ENCODE assay signal across 16 cellular contexts in the genomic region with DNA sequence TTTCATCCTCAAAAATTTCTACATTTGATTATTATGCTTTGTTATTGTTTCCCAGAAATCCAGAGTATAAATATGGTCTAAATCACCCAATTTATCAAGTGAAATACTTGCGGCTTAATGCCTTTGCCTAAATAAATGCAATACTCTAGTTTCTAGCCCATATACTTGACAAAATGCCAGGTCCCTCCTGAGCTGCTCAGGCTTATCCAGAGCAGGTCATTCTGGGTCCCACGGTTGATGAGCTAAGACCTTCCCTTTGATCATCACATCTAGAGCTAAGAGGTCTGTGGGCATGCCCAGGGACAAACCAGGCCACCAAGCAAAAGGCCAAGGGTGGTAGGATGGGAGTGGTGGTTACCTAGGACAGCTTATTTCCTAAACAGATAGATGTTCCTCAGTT.
DNase-seq lines count a peak whose midpoint lies in the region; ATAC-seq, FAIRE-seq and TF ChIP-seq lines count a peak whose summit lies in the region.
"Had no signal": no experiment of that assay in that cellular context is flagged by ENCODE, and none has a peak within 500 bp of the region (broad histone marks: within the 10 kb centered on the region; RNA-seq: fewer than 3 reads in every experiment).

No MANE protein-coding gene starts in this region.

- no peak overlapping the region for H3K9ac ChIP-seq in H1 (replicated peaks in 1 of 4; ENCODE audit: extremely low read depth in 1 of 4, low read depth in 3 of 4, low read length in 3 of 4)

- TF ChIP-seq POLR2A in H1 (IDR thresholded peaks at IDR 0.05; ENCODE audit: control extremely low read depth in 1 of 2, low read depth in 2 of 2, low read length in 2 of 2) (no peak), heart left ventricle (IDR thresholded peaks at IDR 0.05) (no peak)

- no peak overlapping the region for H4K91ac ChIP-seq in H1 (replicated peaks; ENCODE audit: insufficient read length, low read length)

- no peaks in the 10 kb centered on the region for H3K36me3 ChIP-seq in H1 (ENCODE audit: control insufficient read depth in 2 of 4, insufficient read depth in 4 of 4, low read length in 3 of 4)
- H3K36me3 ChIP-seq in heart left ventricle = no peaks in the 10 kb centered on the region

- H3K23me2 ChIP-seq in H1 (ENCODE audit: low read depth, low read length) = no peaks in the 10 kb centered on the region

- H3K27me3 ChIP-seq in H1 (replicated peaks in 1 of 4; ENCODE audit: control insufficient read depth in 3 of 4, extremely low read depth in 1 of 4, insufficient read depth in 3 of 4, low read length in 3 of 4) = no peaks in the 10 kb centered on the region
- H3K27me3 ChIP-seq in heart left ventricle = no peaks in the 10 kb centered on the region

- no peak overlapping the region for H3K23ac ChIP-seq in H1 (ENCODE audit: insufficient read length)

- 0 out of 2 replicates have a peak overlapping the region, but pooled peaks have one; percentile 18 for H2BK15ac ChIP-seq in H1 (ENCODE audit: low read length)

- no peaks in the 10 kb centered on the region for H3K79me2 ChIP-seq in H1 (ENCODE audit: control insufficient read depth in 1 of 2, insufficient read depth in 2 of 2, low read length in 2 of 2)

- H2AFZ ChIP-seq in H1 (ENCODE audit: low read length) = no peak overlapping the region

- no peak for DNase-seq in activated naive CD8-positive, alpha-beta T cell treated with anti-CD3 and anti-CD28 coated beads for 36 hours
- DNase-seq in H1 (ENCODE audit: low read depth in 1 of 2, low spot score in 2 of 2) (no peak), sciatic nerve (ENCODE audit: low spot score) (no peak), heart left ventricle (no peak), GF-D8 (lab: John Stamatoyannopoulos, UW) (no peak)
- DNase-seq: CD8-positive, alpha-beta T cell; DND-41; GDM1; GOT3; KBM-7; NCI-H1092; NCI-H1694; NCI-H69; PC-3 had no signal

- no peak overlapping the region for H3K18ac ChIP-seq in H1 (ENCODE audit: extremely low read depth, low read length)

- CTCF ChIA-PET in H1 (lab: Charles Lee; ENCODE audit: partially characterized antibody) = interaction anchor here (2.4 to 5.0 kb wide), 2 partner anchors 11 to 14 kb away, joined by 11 to 27 read pairs; no protein-coding TSS in a partner anchor

- H3K4me1 Mint-ChIP-seq in activated naive CD8-positive, alpha-beta T cell (ENCODE audit: low read depth) = peaks cover 19% of the 10 kb centered on the region
- peaks cover 18% of the 10 kb centered on the region for H3K4me1 Mint-ChIP-seq in activated naive CD8-positive, alpha-beta T cell treated with anti-CD3 and anti-CD28 coated beads for 36 hours

- TF ChIP-seq RAD21 in H1 (IDR thresholded peaks at IDR 0.05 in 1 of 2, conservative IDR thresholded peaks at IDR 0.05 in 1 of 2; ENCODE audit: low read depth in 2 of 2, low read length in 2 of 2) = no peak

- WGBS in H1 (ENCODE audit: extremely low coverage in 1 of 2, insufficient coverage in 1 of 2, insufficient read length in 1 of 2, insufficient replicate concordance in 2 of 2, low coverage in 1 of 2, low lambda C conversion rate in 2 of 2, missing lambda C conversion rate in 1 of 2), 2 experiments = 92% methylated on average over 2 of the region's 2 CpGs; no CpG with 5 or more reads in 1 of the 2 experiments
- 59 to 74% (median 72%) methylated on average over 2 of the region's 2 CpGs for WGBS in heart left ventricle, 4 donors

- H3K9me3 Mint-ChIP-seq in activated naive CD8-positive, alpha-beta T cell (ENCODE audit: low read depth) = peaks cover 16% of the 10 kb centered on the region
- H3K9me3 Mint-ChIP-seq in activated naive CD8-positive, alpha-beta T cell treated with anti-CD3 and anti-CD28 coated beads for 36 hours = peaks cover 52% of the 10 kb centered on the region

- no peak overlapping the region for H2BK12ac ChIP-seq in H1 (ENCODE audit: low read depth, low read length)

- no peaks in the 10 kb centered on the region for H4K20me1 ChIP-seq in H1 (replicated peaks in 1 of 2; ENCODE audit: control insufficient read depth in 1 of 2, insufficient read depth in 2 of 2, low read length in 2 of 2)

- H3K36me3 Mint-ChIP-seq in activated naive CD8-positive, alpha-beta T cell = peaks cover 4% of the 10 kb centered on the region
- H3K36me3 Mint-ChIP-seq in activated naive CD8-positive, alpha-beta T cell treated with anti-CD3 and anti-CD28 coated beads for 36 hours = peaks cover 15% of the 10 kb centered on the region
- H3K36me3 Mint-ChIP-seq: CD8-positive, alpha-beta T cell had no signal

- H3K4me1 ChIP-seq in H1 (replicated peaks in 1 of 4; ENCODE audit: control insufficient read depth in 3 of 4, insufficient read depth in 4 of 4, low read length in 3 of 4) (no peaks in the 10 kb centered on the region), heart left ventricle (peaks cover 0 to 2% (median 0%) of the 10 kb centered on the region in 12 donors)

- TF ChIP-seq EP300 in H1 (IDR thresholded peaks at IDR 0.05; ENCODE audit: borderline replicate concordance in 1 of 2, low read depth in 2 of 2, low read length in 2 of 2) = no peak

- intact Hi-C loops in sciatic nerve (cut with DNase I) = no loop called here
- intact Hi-C loops in heart left ventricle (cut with DNase I) = no loop called here

- no peak for TF ChIP-seq CTCF in H1 (IDR thresholded peaks at IDR 0.05; ENCODE audit: control extremely low read depth in 1 of 3, insufficient read depth in 1 of 3, low read depth in 1 of 3, low read length in 3 of 3)
- TF ChIP-seq CTCF in heart left ventricle (IDR thresholded peaks at IDR 0.05) = no peak

- no peaks in the 10 kb centered on the region for H3K79me1 ChIP-seq in H1 (ENCODE audit: low read depth, low read length)

- H2BK120ac ChIP-seq in H1 (replicated peaks; ENCODE audit: low read depth, low read length) = no peak overlapping the region

- H3K27ac ChIP-seq in H1 (ENCODE audit: low read depth, low read length) (no peak overlapping the region), heart left ventricle (no peak overlapping the region)

- no peak overlapping the region for H3K56ac ChIP-seq in H1 (replicated peaks; ENCODE audit: insufficient read length, low read depth, low read length)

- H3K4ac ChIP-seq in H1 (replicated peaks; ENCODE audit: insufficient read length, low read depth, low read length) = no peak overlapping the region

- peak overlapping the region; percentile 80 for H3K27ac Mint-ChIP-seq in activated naive CD8-positive, alpha-beta T cell
- H3K27ac Mint-ChIP-seq in activated naive CD8-positive, alpha-beta T cell treated with anti-CD3 and anti-CD28 coated beads for 36 hours = no peak overlapping the region
- H3K27ac Mint-ChIP-seq: CD8-positive, alpha-beta T cell had no signal

- H3K14ac ChIP-seq in H1 (ENCODE audit: insufficient read length) = no peak overlapping the region

- H2AK5ac ChIP-seq in H1 (ENCODE audit: low read depth, low read length) = no peak overlapping the region

- no peak overlapping the region for H4K5ac ChIP-seq in H1 (ENCODE audit: insufficient read length, low read depth, low read length)

- H3K4me3 ChIP-seq in H1 (ENCODE audit: extremely low read depth in 1 of 4, insufficient read depth in 2 of 4, low read depth in 3 of 4, low read length in 4 of 4) (no peak overlapping the region), heart left ventricle (no peak overlapping the region)

- H2BK5ac ChIP-seq in H1 (ENCODE audit: low read depth, low read length) = no peak overlapping the region

- FAIRE-seq in H1 (lab: Jason Lieb, UNC) = no peak

- no peak overlapping the region for H4K8ac ChIP-seq in H1 (ENCODE audit: extremely low read depth, insufficient read depth, low read length)

- H3K4me3 Mint-ChIP-seq in activated naive CD8-positive, alpha-beta T cell = no peak overlapping the region
- no peak overlapping the region for H3K4me3 Mint-ChIP-seq in activated naive CD8-positive, alpha-beta T cell treated with anti-CD3 and anti-CD28 coated beads for 36 hours
- H3K4me3 Mint-ChIP-seq: CD8-positive, alpha-beta T cell had no signal

- H3K9me3 ChIP-seq in H1 (ENCODE audit: insufficient read depth in 2 of 2, low read depth in 1 of 2, low read length in 1 of 2) (peaks cover 5 to 13% of the 10 kb centered on the region in 2 experiments; a peak in 2 of 4 replicates), heart left ventricle (peaks cover 0 to 35% (median 18%) of the 10 kb centered on the region in 12 donors)

- no peak overlapping the region for H2BK20ac ChIP-seq in H1 (ENCODE audit: low read length)

- POLR2A ChIA-PET in H1 (lab: Charles Lee; ENCODE audit: partially characterized antibody) = no interaction called here

- H3K27me3 Mint-ChIP-seq in activated naive CD8-positive, alpha-beta T cell = peaks cover 2% of the 10 kb centered on the region
- H3K27me3 Mint-ChIP-seq in activated naive CD8-positive, alpha-beta T cell treated with anti-CD3 and anti-CD28 coated beads for 36 hours = peaks cover 22% of the 10 kb centered on the region

- ATAC-seq in sciatic nerve (peak; percentile 39), heart left ventricle (no peak), GM18861 (IDR thresholded peaks at IDR 0.05; ENCODE audit: unreplicated experiment) (no peak)
- ATAC-seq: PC-3 had no signal

- H3K4me2 ChIP-seq in H1 (ENCODE audit: insufficient read depth in 1 of 2, low read depth in 2 of 2, low read length in 2 of 2) = no peak overlapping the region

TF ChIP-seq in H1, 55 proteins besides CTCF, POLR2A, EP300 and RAD21:
- TF ChIP-seq SRF (IDR thresholded peaks at IDR 0.05; ENCODE audit: low read depth, low read length) (no peak), CREB1 (IDR thresholded peaks at IDR 0.05) (no peak), BACH1 (IDR thresholded peaks at IDR 0.05; ENCODE audit: low read length) (no peak), SIN3A (conservative IDR thresholded peaks at IDR 0.05 in 1 of 2, IDR thresholded peaks at IDR 0.05 in 1 of 2; ENCODE audit: low read depth in 1 of 2, low read length in 2 of 2) (no peak), BRCA1 (IDR thresholded peaks at IDR 0.05; ENCODE audit: low read depth, low read length) (no peak), SP1 (IDR thresholded peaks at IDR 0.05; ENCODE audit: low read depth, low read length) (no peak), RXRA (IDR thresholded peaks at IDR 0.05; ENCODE audit: insufficient read depth, low read depth, low read length) (no peak), POU5F1 (IDR thresholded peaks at IDR 0.05; ENCODE audit: low read depth, low read length) (no peak), CEBPB (IDR thresholded peaks at IDR 0.05; ENCODE audit: low read depth, low read length) (no peak), SIRT6 (IDR thresholded peaks at IDR 0.05; ENCODE audit: low read length) (no peak), CBX8 (IDR thresholded peaks at IDR 0.05; ENCODE audit: borderline replicate concordance, low read depth, low read length) (no peak)
